ENCODE assay signal across 1 cellular context in the genomic region with DNA sequence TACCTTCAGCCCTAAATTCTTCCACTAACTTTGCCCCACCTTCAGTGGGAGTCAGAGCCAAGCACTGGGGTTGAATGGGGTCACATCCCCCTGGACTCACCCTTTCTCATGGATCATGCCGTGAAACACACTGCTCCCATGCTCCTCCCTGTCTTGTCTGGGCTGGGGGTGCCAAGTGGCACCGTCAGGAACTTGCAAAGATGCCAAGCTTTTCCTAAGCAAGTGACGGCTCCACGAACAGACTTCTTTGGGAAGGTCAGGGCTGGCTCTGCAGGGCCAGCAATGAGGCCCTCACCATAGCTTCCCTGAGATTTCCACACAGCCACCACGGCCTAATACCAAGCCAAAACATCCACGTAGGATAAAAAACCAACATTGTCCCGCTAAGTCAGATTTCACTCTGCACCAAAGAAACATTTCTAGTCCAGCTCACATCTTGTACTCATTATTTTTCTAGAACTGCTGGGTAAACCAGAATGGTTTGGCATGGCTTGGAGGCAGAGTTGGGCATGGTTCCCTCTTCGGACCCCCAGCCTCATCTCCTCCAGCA.
TF ChIP-seq lines count a peak whose summit lies in the region.

No MANE protein-coding gene starts in this region.

TF ChIP-seq in HepG2, 621 proteins besides CTCF, POLR2A, EP300 and RAD21:
- TF ChIP-seq, protein P1, sequence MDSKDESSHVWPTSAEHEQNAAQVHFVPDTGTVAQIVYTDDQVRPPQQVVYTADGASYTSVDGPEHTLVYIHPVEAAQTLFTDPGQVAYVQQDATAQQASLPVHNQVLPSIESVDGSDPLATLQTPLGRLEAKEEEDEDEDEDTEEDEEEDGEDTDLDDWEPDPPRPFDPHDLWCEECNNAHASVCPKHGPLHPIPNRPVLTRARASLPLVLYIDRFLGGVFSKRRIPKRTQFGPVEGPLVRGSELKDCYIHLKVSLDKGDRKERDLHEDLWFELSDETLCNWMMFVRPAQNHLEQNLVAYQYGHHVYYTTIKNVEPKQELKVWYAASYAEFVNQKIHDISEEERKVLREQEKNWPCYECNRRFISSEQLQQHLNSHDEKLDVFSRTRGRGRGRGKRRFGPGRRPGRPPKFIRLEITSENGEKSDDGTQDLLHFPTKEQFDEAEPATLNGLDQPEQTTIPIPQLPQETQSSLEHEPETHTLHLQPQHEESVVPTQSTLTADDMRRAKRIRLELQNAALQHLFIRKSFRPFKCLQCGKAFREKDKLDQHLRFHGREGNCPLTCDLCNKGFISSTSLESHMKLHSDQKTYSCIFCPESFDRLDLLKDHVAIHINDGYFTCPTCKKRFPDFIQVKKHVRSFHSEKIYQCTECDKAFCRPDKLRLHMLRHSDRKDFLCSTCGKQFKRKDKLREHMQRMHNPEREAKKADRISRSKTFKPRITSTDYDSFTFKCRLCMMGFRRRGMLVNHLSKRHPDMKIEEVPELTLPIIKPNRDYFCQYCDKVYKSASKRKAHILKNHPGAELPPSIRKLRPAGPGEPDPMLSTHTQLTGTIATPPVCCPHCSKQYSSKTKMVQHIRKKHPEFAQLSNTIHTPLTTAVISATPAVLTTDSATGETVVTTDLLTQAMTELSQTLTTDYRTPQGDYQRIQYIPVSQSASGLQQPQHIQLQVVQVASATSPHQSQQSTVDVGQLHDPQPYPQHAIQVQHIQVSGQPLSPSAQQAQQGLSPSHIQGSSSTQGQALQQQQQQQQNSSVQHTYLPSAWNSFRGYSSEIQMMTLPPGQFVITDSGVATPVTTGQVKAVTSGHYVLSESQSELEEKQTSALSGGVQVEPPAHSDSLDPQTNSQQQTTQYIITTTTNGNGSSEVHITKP (CRISPR knock-in tag; IDR thresholded peaks at IDR 0.05; ENCODE audit: low read depth): no peak
- TF ChIP-seq ZNF296 (CRISPR knock-in tag; conservative IDR thresholded peaks at IDR 0.05) (no peak), ZNF607 (CRISPR knock-in tag; IDR thresholded peaks at IDR 0.05; ENCODE audit: borderline replicate concordance) (no peak), ZFP62 (CRISPR knock-in tag; IDR thresholded peaks at IDR 0.05) (no peak), ZFYVE20 (CRISPR knock-in tag; IDR thresholded peaks at IDR 0.05; ENCODE audit: borderline replicate concordance, low read depth) (no peak), HNRNPH1 (optimal IDR thresholded peaks at IDR 0.05; ENCODE audit: low read depth, low read length) (no peak), GPN1 (CRISPR knock-in tag; IDR thresholded peaks at IDR 0.05; ENCODE audit: borderline replicate concordance) (no peak)
